17 cellular contexts compared by ENCODE assay signal in the genomic region with DNA sequence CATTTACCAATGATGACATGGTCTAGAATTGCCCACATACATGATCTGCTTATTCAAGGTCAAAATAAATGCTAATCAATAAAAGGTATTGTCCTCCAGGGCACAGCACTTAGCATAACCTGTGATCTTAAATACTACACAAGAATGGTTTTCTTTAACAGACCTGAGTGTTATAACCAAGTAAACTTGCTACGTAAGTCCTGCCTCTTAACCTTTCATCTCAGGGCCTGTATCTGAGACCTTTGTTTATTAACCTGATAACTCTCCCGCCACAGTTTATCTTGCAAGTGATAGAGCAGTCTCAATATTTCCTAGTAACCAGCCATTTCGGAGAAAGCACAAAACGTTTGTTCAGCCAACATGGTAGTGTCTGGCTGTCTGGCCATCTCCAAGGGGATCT.
A peak's percentile ranks its signal among the peaks of the same experiment; 100 is the strongest.
DNase-seq lines count a peak whose midpoint lies in the region; ATAC-seq, FAIRE-seq and TF ChIP-seq lines count a peak whose summit lies in the region.
"Had no signal": no experiment of that assay in that cellular context is flagged by ENCODE, and none has a peak within 500 bp of the region (broad histone marks: within the 10 kb centered on the region; RNA-seq: fewer than 3 reads in every experiment).

No MANE protein-coding gene starts in this region.

- ATAC-seq in GM12878 (no peak), GM18517 (IDR thresholded peaks at IDR 0.05; ENCODE audit: unreplicated experiment) (no peak), GM21526 (IDR thresholded peaks at IDR 0.05; ENCODE audit: low FRiP score, unreplicated experiment) (no peak), GM21723 (IDR thresholded peaks at IDR 0.05; ENCODE audit: unreplicated experiment) (no peak)

- CTCF ChIA-PET in GM12878 (lab: Yijun Ruan, JAX), result no interaction called here

- H3K9ac ChIP-seq in GM12878 (ENCODE audit: control insufficient read depth, insufficient read depth, low read length), result no peak overlapping the region
- H3K9ac ChIP-seq: BLaER1, GM23248 had no signal

- H3K36me3 Mint-ChIP-seq in glutamatergic neuron (ENCODE audit: unreplicated experiment), result no peaks in the 10 kb centered on the region
- H3K36me3 Mint-ChIP-seq: CD8-positive, alpha-beta memory T cell had no signal

- no peak for TF ChIP-seq POLR2A in GM12878 (IDR thresholded peaks at IDR 0.05; ENCODE audit: low read depth, low read length)

- TF ChIP-seq RAD21 in GM12878 (IDR thresholded peaks at IDR 0.05; ENCODE audit: insufficient read depth, low read depth, low read length), result no peak

- H3K4me1 ChIP-seq in GM12878 (ENCODE audit: control insufficient read depth, insufficient read depth, low read length) (no peaks in the 10 kb centered on the region), small intestine (ENCODE audit: control insufficient read depth in 2 of 2, insufficient read depth in 1 of 2, low read depth in 1 of 2, low read length in 1 of 2) (peaks cover 0 to 3% of the 10 kb centered on the region in 2 donors)
- H3K4me1 ChIP-seq: BLaER1 had no signal

- H4K20me1 ChIP-seq in GM12878 (ENCODE audit: control insufficient read depth, insufficient read depth), result no peaks in the 10 kb centered on the region
- H4K20me1 ChIP-seq: BLaER1 had no signal

- H3K27me3 ChIP-seq in GM12878 (replicated peaks in 1 of 2; ENCODE audit: control insufficient read depth in 2 of 2, insufficient read depth in 2 of 2, low read length in 1 of 2), result no peaks in the 10 kb centered on the region; a peak in 1 of 4 replicates
- no peaks in the 10 kb centered on the region for H3K27me3 ChIP-seq in small intestine (ENCODE audit: control insufficient read depth in 2 of 2, insufficient read depth in 2 of 2, low read length in 2 of 2)
- H3K27me3 ChIP-seq: BLaER1 had no signal

- RAD21 ChIA-PET in GM12878 (lab: Charles Lee; ENCODE audit: unreplicated experiment), result no interaction called here

- no peak overlapping the region for H2AFZ ChIP-seq in GM12878 (ENCODE audit: control insufficient read depth, low read depth, low read length)
- H2AFZ ChIP-seq: GM23248 had no signal

- no TSS peak for BruUV-seq in GM12878 (replicated peaks; lab: Mats Ljungman, UMichigan)

- FAIRE-seq in GM12878 (lab: Jason Lieb, UNC) (peak; percentile 7), small intestine (lab: Jason Lieb, UNC) (no peak)
- FAIRE-seq: GM18507 had no signal

- H3K27ac ChIP-seq in GM12878 (ENCODE audit: control insufficient read depth, insufficient read depth) (no peak overlapping the region), small intestine (ENCODE audit: low read depth in 1 of 2, low read length in 1 of 2) (no peak overlapping the region)
- H3K27ac ChIP-seq: BLaER1, GM23248 had no signal

- in situ Hi-C loops in GM12878 (cut with MboI), result no loop called here

- H3K27me3 Mint-ChIP-seq in glutamatergic neuron (ENCODE audit: unreplicated experiment), result no peaks in the 10 kb centered on the region

- H3K4me1 Mint-ChIP-seq in glutamatergic neuron (ENCODE audit: low read depth, unreplicated experiment), result peaks cover 19% of the 10 kb centered on the region
- H3K4me1 Mint-ChIP-seq: CD8-positive, alpha-beta memory T cell had no signal

- peaks cover 2% of the 10 kb centered on the region for H3K9me3 Mint-ChIP-seq in glutamatergic neuron (ENCODE audit: unreplicated experiment)
- H3K9me3 Mint-ChIP-seq: CD8-positive, alpha-beta memory T cell; H9 had no signal

- no peak for TF ChIP-seq EP300 in GM12878 (IDR thresholded peaks at IDR 0.05; ENCODE audit: borderline replicate concordance in 1 of 2, control insufficient read depth in 1 of 2, low read depth in 2 of 2, low read length in 2 of 2)

- H3K27ac Mint-ChIP-seq in glutamatergic neuron (ENCODE audit: unreplicated experiment), result peak overlapping the region; percentile 95
- H3K27ac Mint-ChIP-seq: CD8-positive, alpha-beta memory T cell; H9 had no signal

- H3K4me3 Mint-ChIP-seq in glutamatergic neuron (ENCODE audit: unreplicated experiment), result no peak overlapping the region
- H3K4me3 Mint-ChIP-seq: CD8-positive, alpha-beta memory T cell; H9 had no signal

- H3K36me3 ChIP-seq in GM12878 (ENCODE audit: control insufficient read depth in 2 of 2, insufficient read depth in 2 of 2, low read length in 1 of 2) (no peaks in the 10 kb centered on the region), small intestine (ENCODE audit: control insufficient read depth in 2 of 2, insufficient read depth in 2 of 2, low read length in 2 of 2) (no peaks in the 10 kb centered on the region)
- H3K36me3 ChIP-seq: BLaER1 had no signal

- intact Hi-C loops in GM12878 (cut with micrococcal nuclease; ENCODE audit: unreplicated experiment), result no loop called here

- POLR2A ChIA-PET in GM12878 (lab: Charles Lee), result interaction anchor here (0.6 kb wide), 1 partner anchor 563 kb away, joined by 6 read pairs; no protein-coding TSS in a partner anchor

- H3K9me3 ChIP-seq in GM12878 (replicated peaks; ENCODE audit: control insufficient read depth, insufficient read depth, low read length) (no peaks in the 10 kb centered on the region), small intestine (ENCODE audit: control insufficient read depth, low read depth) (no peaks in the 10 kb centered on the region)
- H3K9me3 ChIP-seq: BLaER1 had no signal

- 48% methylated on average over 4 of the region's 4 CpGs for WGBS in GM12878 (ENCODE audit: insufficient coverage, insufficient replicate concordance, low lambda C conversion rate, missing lambda C conversion rate)
- WGBS in small intestine, 3 donors, result 16 to 47% (median 33%) methylated on average over 4 of the region's 4 CpGs

- no peaks in the 10 kb centered on the region for H3K79me2 ChIP-seq in GM12878 (ENCODE audit: control insufficient read depth, insufficient read depth, low read length)

- H3K4me2 ChIP-seq in GM12878 (ENCODE audit: control insufficient read depth, insufficient read depth), result no peak overlapping the region
- H3K4me2 ChIP-seq: BLaER1 had no signal

- SMC1A ChIA-PET in GM12878 (lab: Charles Lee; ENCODE audit: uncharacterized antibody, unreplicated experiment), result interaction anchor here (1.1 kb wide), 1 partner anchor 21 kb away, joined by 3 read pairs; no protein-coding TSS in a partner anchor

- DNase-seq in NCI-H748 (lab: John Stamatoyannopoulos, UW; ENCODE audit: unreplicated experiment), result peak; percentile 14
- DNase-seq in NCI-H748 treated with DMSO at 0.1 percent for 48 hours (lab: John Stamatoyannopoulos, UW), result no peak
- DNase-seq in GM12878 (ENCODE audit: low read depth, low spot score), result no peak
- no peak for DNase-seq in glutamatergic neuron
- peak; percentile 79 for DNase-seq in small intestine
- DNase-seq: 8988T; AML-193; CD8-positive, alpha-beta memory T cell; DMS53; GF-D8; GM23248; H9 had no signal

- TF ChIP-seq CTCF in GM12878 (IDR thresholded peaks at IDR 0.05 in 2 of 3, conservative IDR thresholded peaks at IDR 0.05 in 1 of 3; ENCODE audit: control insufficient read depth in 2 of 3, extremely low read depth in 1 of 3, insufficient read depth in 1 of 3, low read depth in 3 of 3, low read length in 3 of 3) (no peak), glutamatergic neuron (IDR thresholded peaks at IDR 0.05; ENCODE audit: partially characterized antibody, unreplicated experiment) (no peak)

- no peak overlapping the region for H3K4me3 ChIP-seq in GM12878
- no peak overlapping the region for H3K4me3 ChIP-seq in small intestine (ENCODE audit: low read depth in 1 of 2, low read length in 2 of 2)
- H3K4me3 ChIP-seq: BLaER1, GM23248 had no signal

TF ChIP-seq in GM12878, 131 proteins besides CTCF, POLR2A, EP300 and RAD21:
- TF ChIP-seq, protein P1, sequence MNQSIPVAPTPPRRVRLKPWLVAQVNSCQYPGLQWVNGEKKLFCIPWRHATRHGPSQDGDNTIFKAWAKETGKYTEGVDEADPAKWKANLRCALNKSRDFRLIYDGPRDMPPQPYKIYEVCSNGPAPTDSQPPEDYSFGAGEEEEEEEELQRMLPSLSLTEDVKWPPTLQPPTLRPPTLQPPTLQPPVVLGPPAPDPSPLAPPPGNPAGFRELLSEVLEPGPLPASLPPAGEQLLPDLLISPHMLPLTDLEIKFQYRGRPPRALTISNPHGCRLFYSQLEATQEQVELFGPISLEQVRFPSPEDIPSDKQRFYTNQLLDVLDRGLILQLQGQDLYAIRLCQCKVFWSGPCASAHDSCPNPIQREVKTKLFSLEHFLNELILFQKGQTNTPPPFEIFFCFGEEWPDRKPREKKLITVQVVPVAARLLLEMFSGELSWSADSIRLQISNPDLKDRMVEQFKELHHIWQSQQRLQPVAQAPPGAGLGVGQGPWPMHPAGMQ (IDR thresholded peaks at IDR 0.05; ENCODE audit: borderline replicate concordance), result no peak
- TF ChIP-seq, protein P2, sequence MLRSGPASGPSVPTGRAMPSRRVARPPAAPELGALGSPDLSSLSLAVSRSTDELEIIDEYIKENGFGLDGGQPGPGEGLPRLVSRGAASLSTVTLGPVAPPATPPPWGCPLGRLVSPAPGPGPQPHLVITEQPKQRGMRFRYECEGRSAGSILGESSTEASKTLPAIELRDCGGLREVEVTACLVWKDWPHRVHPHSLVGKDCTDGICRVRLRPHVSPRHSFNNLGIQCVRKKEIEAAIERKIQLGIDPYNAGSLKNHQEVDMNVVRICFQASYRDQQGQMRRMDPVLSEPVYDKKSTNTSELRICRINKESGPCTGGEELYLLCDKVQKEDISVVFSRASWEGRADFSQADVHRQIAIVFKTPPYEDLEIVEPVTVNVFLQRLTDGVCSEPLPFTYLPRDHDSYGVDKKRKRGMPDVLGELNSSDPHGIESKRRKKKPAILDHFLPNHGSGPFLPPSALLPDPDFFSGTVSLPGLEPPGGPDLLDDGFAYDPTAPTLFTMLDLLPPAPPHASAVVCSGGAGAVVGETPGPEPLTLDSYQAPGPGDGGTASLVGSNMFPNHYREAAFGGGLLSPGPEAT (IDR thresholded peaks at IDR 0.05; ENCODE audit: low read depth), result no peak
- TF ChIP-seq NR2C2 (IDR thresholded peaks at IDR 0.05; ENCODE audit: borderline replicate concordance, control insufficient read depth, insufficient read length, low read depth) (no peak), ZNF622 (IDR thresholded peaks at IDR 0.05) (no peak), NBN (IDR thresholded peaks at IDR 0.05) (no peak), SMAD1 (IDR thresholded peaks at IDR 0.05; ENCODE audit: low read depth, partially characterized antibody) (no peak)

Comparison
In these comparisons a context has a peak if more than half of its experiments do, and no peak if none do; other contexts are left out.
1. DNase-seq: peak in NCI-H748 (single experiment) and small intestine (single experiment); none in NCI-H748 treated with DMSO at 0.1 percent for 48 hours (single experiment), GM12878 (single experiment) and glutamatergic neuron (single experiment).